ENCODE assay signal across 18 cellular contexts in genomic region chr5:97046270-97046982, GRCh38.
DNase-seq lines count a peak whose midpoint lies in the region; TF ChIP-seq lines count a peak whose summit lies in the region.
"Had no signal": no experiment of that assay in that cellular context is flagged by ENCODE, and none has a peak within 500 bp of the region (broad histone marks: within the 10 kb centered on the region; RNA-seq: fewer than 3 reads in every experiment).

No MANE protein-coding gene starts in this region.

- in situ Hi-C loops in astrocyte of the spinal cord (cut with HindIII; ENCODE audit: low sequenced_read_pairs) = no loop called here

- H3K36me3 ChIP-seq in effector memory CD4-positive, alpha-beta T cell (ENCODE audit: control insufficient read depth, insufficient read depth, low read length) = no peaks in the 10 kb centered on the region

- no peaks in the 10 kb centered on the region for H3K27me3 ChIP-seq in effector memory CD4-positive, alpha-beta T cell (replicated peaks; ENCODE audit: control insufficient read depth, insufficient read depth, low read length, poor library complexity, severe bottlenecking)

- H3K9me3 ChIP-seq in effector memory CD4-positive, alpha-beta T cell (ENCODE audit: control insufficient read depth, low read length) = no peaks in the 10 kb centered on the region

- no peak for TF ChIP-seq CTCF in astrocyte of the spinal cord (IDR thresholded peaks at IDR 0.05; ENCODE audit: low read depth, low read length)

- DNase-seq in DMS 273 (lab: John Stamatoyannopoulos, UW; ENCODE audit: unreplicated experiment) (peak; percentile 11), DMS 273 treated with DMSO at 0.1 percent for 48 hours (lab: John Stamatoyannopoulos, UW) (no peak), LHCN-M2 (ENCODE audit: low read depth) (peak; percentile 35), astrocyte of the spinal cord (ENCODE audit: low read depth, low spot score) (peak; percentile 36), medulla oblongata (ENCODE audit: extremely low spot score) (peak; percentile 23), NCI-H2107 (lab: John Stamatoyannopoulos, UW) (no peak), NCI-H2196 treated with DMSO at 0.1 percent for 48 hours (lab: John Stamatoyannopoulos, UW; ENCODE audit: unreplicated experiment) (no peak)
- no peak for DNase-seq in effector memory CD4-positive, alpha-beta T cell
- DNase-seq: anterior cingulate cortex; GOT3; islet precursor cell; Karpas-422; NCI-H524 treated with DMSO at 0.1 percent for 48 hours; nephron progenitor cell; stimulated activated CD4-positive, alpha-beta T cell treated with anti-CD3 and anti-CD28 coated beads, Interleukin-12 subunit alpha, Interleukin-12 subunit beta, amount 100 ng/mL, for 4 hours; stimulated activated CD8-positive, alpha-beta memory T cell treated with anti-CD3 and anti-CD28 coated beads, Interleukin-4, amount 100 ng/mL, for 48 hours; T-helper 17 cell had no signal

- no peaks in the 10 kb centered on the region for H3K4me1 ChIP-seq in effector memory CD4-positive, alpha-beta T cell (ENCODE audit: control insufficient read depth, insufficient read depth, low read length, poor library complexity, severe bottlenecking)

- H3K27ac ChIP-seq in effector memory CD4-positive, alpha-beta T cell (ENCODE audit: insufficient read depth, low read length, poor library complexity, severe bottlenecking) = no peak overlapping the region
- H3K27ac ChIP-seq: 22Rv1 had no signal

- no peak overlapping the region for H3K4me3 ChIP-seq in astrocyte of the spinal cord (ENCODE audit: low read depth, low read length)
- no peak overlapping the region for H3K4me3 ChIP-seq in effector memory CD4-positive, alpha-beta T cell (ENCODE audit: insufficient read depth, low read depth, low read length, poor library complexity, severe bottlenecking)

Comparison
In these comparisons a context has a peak if more than half of its experiments do, and no peak if none do; other contexts are left out.
1. DNase-seq: peak in DMS 273 (single experiment), LHCN-M2 (single experiment), astrocyte of the spinal cord (single experiment) and medulla oblongata (single experiment); none in DMS 273 treated with DMSO at 0.1 percent for 48 hours (single experiment), effector memory CD4-positive, alpha-beta T cell (0 of 3), NCI-H2107 (single experiment) and NCI-H2196 treated with DMSO at 0.1 percent for 48 hours (single experiment).